Comparison of ENCODE assay signal across 1 cellular context in the genomic region with DNA sequence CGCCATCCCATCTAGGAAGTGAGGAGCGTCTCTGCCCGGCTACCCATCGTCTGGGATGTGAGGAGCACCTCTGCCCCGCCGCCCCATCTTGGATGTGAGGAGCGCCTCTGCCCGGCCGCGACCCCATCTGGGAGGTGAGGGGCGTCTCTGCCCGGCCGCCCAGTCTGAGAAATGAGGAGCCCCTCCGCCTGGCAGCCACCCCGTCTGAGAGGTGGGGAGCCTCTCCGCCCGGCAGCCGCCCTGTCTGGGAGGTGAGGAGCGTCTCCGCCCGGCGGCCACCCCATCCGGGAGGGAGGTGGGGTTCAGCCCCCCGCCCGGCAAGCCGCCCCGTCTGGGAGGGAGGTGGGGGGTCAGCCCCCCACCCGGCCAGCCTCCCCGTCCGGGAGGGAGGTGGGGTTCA. TPM values are rescaled to one million over a fixed set of nuclear protein-coding genes. Genes with fewer than 3 reads are reported as not detected.
"Had no signal": no experiment of that assay in that cellular context is flagged by ENCODE, and none has a peak within 500 bp of the region (broad histone marks: within the 10 kb centered on the region; RNA-seq: fewer than 3 reads in every experiment).

No MANE protein-coding gene starts in this region.

RNA-seq across cellular contexts. Expression of gene NIPAL4, which starts 40.5 kb away (rescaled TPM):
- total RNA-seq: LHCN-M2 had no signal
